In the genomic region with DNA sequence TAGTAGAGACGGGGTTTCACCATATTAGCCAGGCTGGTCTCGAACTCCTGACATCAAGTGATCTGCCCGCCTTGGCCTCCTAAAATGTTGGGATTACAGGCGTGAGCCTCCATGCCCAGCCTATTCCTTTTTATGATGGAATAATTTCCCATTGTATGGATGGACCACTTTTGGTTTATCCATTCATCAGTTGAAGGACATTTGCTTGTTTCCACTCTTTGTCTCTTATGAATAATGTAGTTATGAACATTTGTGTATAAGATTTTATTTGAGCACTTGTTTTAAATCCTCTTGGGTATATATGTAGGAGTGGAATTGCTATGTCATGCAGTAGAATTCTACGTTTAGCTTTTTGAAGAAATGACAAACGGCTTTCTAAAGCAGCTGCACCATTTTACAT, we compare ENCODE assay signal across 39 cellular contexts. TPM values are rescaled to one million over a fixed set of nuclear protein-coding genes. Genes with fewer than 3 reads are reported as not detected.
"Had no signal": no experiment of that assay in that cellular context is flagged by ENCODE, and none has a peak within 500 bp of the region (broad histone marks: within the 10 kb centered on the region; RNA-seq: fewer than 3 reads in every experiment).

No MANE protein-coding gene starts in this region.

- H3K4me1 ChIP-seq: adrenal gland, ascending aorta, body of pancreas had no signal

- ATAC-seq: activated naive CD4-positive, alpha-beta T cell treated with anti-CD3 and anti-CD28 coated beads, Interleukin-2, amount 50 U/mL, for 72 hours; activated naive CD8-positive, alpha-beta T cell treated with anti-CD3 and anti-CD28 coated beads, Interleukin-2, amount 50 U/mL, for 24 hours; activated T-cell treated with anti-CD3 and anti-CD28 coated beads, Interleukin-2, amount 50 U/mL, for 4 hours; activated T-cell treated with anti-CD3 and anti-CD28 coated beads, Interleukin-2, amount 50 U/mL, for 72 hours; activated T-helper 17 cell treated with anti-CD3 and anti-CD28 coated beads, Interleukin-2, amount 50 U/mL, for 72 hours; body of pancreas had no signal

- H3K36me3 Mint-ChIP-seq: activated naive CD4-positive, alpha-beta T cell treated with anti-CD3 and anti-CD28 coated beads, Interleukin-2, amount 10 ng/mL, durations not matched to agents 7 days and 5 days; activated naive CD4-positive, alpha-beta T cell treated with anti-CD3 and anti-CD28 coated beads, Interleukin-2, amount 50 U/mL, for 24 hours; activated naive CD4-positive, alpha-beta T cell treated with anti-CD3 and anti-CD28 coated beads, Interleukin-2, amount 50 U/mL, for 72 hours; activated naive CD8-positive, alpha-beta T cell; activated naive CD8-positive, alpha-beta T cell treated with anti-CD3 and anti-CD28 coated beads for 36 hours; activated naive CD8-positive, alpha-beta T cell treated with anti-CD3 and anti-CD28 coated beads, Interleukin-2, amount 10 ng/mL, durations not matched to agents 7 days and 5 days had no signal

- H3K27ac ChIP-seq: adrenal gland, ascending aorta, body of pancreas, brain microvascular endothelial cell, cardiac muscle cell had no signal

- H3K36me3 ChIP-seq: adrenal gland, ascending aorta, brain microvascular endothelial cell, cardiac muscle cell had no signal

- H3K27ac Mint-ChIP-seq: activated naive CD4-positive, alpha-beta T cell treated with anti-CD3 and anti-CD28 coated beads for 36 hours; activated naive CD4-positive, alpha-beta T cell treated with anti-CD3 and anti-CD28 coated beads, Interleukin-2, amount 10 ng/mL, durations not matched to agents 7 days and 5 days; activated naive CD4-positive, alpha-beta T cell treated with anti-CD3 and anti-CD28 coated beads, Interleukin-2, amount 50 U/mL, for 24 hours; activated naive CD4-positive, alpha-beta T cell treated with anti-CD3 and anti-CD28 coated beads, Interleukin-2, amount 50 U/mL, for 72 hours; activated naive CD8-positive, alpha-beta T cell; activated naive CD8-positive, alpha-beta T cell treated with anti-CD3 and anti-CD28 coated beads for 36 hours; activated naive CD8-positive, alpha-beta T cell treated with anti-CD3 and anti-CD28 coated beads, Interleukin-2, amount 10 ng/mL, durations not matched to agents 7 days and 5 days; activated naive CD8-positive, alpha-beta T cell treated with anti-CD3 and anti-CD28 coated beads, Interleukin-2, amount 50 U/mL, for 24 hours; activated T-cell treated with anti-CD3 and anti-CD28 coated beads, Interleukin-2, amount 50 U/mL, for 24 hours; activated T-cell treated with anti-CD3 and anti-CD28 coated beads, Interleukin-2, amount 50 U/mL, for 72 hours; activated T-helper 1 cell treated with anti-CD3 and anti-CD28 coated beads, Interleukin-12 subunit alpha, Interleukin-12 subunit beta, Interleukin-2, Interleukin-4 antibody, amounts not matched to agents 30 ng/mL and 10 ng/mL and 1 ng/mL, durations not matched to agents 14 hours and 24 hours and 36 hours; activated T-helper 17 cell treated with anti-CD3 and anti-CD28 coated beads, Interleukin-2, amount 50 U/mL, for 72 hours; activated T-helper 2 cell treated with anti-CD3 and anti-CD28 coated beads, Interferon-gamma antibody, Interleukin-2, Interleukin-4, amounts not matched to agents 10 μg/mL and 5 μg/mL and 100 μg/mL, durations not matched to agents 14 hours and 24 hours and 36 hours; brain had no signal

- H3K9me3 Mint-ChIP-seq: activated naive CD4-positive, alpha-beta T cell treated with anti-CD3 and anti-CD28 coated beads for 36 hours; activated naive CD4-positive, alpha-beta T cell treated with anti-CD3 and anti-CD28 coated beads, Interleukin-2, amount 10 ng/mL, durations not matched to agents 7 days and 5 days; activated naive CD4-positive, alpha-beta T cell treated with anti-CD3 and anti-CD28 coated beads, Interleukin-2, amount 50 U/mL, for 24 hours; activated naive CD4-positive, alpha-beta T cell treated with anti-CD3 and anti-CD28 coated beads, Interleukin-2, amount 50 U/mL, for 72 hours; activated naive CD8-positive, alpha-beta T cell treated with anti-CD3 and anti-CD28 coated beads for 36 hours; activated naive CD8-positive, alpha-beta T cell treated with anti-CD3 and anti-CD28 coated beads, Interleukin-2, amount 10 ng/mL, durations not matched to agents 7 days and 5 days; activated naive CD8-positive, alpha-beta T cell treated with anti-CD3 and anti-CD28 coated beads, Interleukin-2, amount 50 U/mL, for 24 hours; activated T-cell treated with anti-CD3 and anti-CD28 coated beads, Interleukin-2, amount 50 U/mL, for 24 hours; activated T-cell treated with anti-CD3 and anti-CD28 coated beads, Interleukin-2, amount 50 U/mL, for 4 hours; activated T-cell treated with anti-CD3 and anti-CD28 coated beads, Interleukin-2, amount 50 U/mL, for 72 hours; activated T-helper 1 cell treated with anti-CD3 and anti-CD28 coated beads, Interleukin-12 subunit alpha, Interleukin-12 subunit beta, Interleukin-2, Interleukin-4 antibody, amounts not matched to agents 30 ng/mL and 10 ng/mL and 1 ng/mL, durations not matched to agents 14 hours and 24 hours and 36 hours; activated T-helper 17 cell treated with anti-CD3 and anti-CD28 coated beads, Interleukin-2, amount 50 U/mL, for 72 hours; activated T-helper 2 cell treated with anti-CD3 and anti-CD28 coated beads, Interferon-gamma antibody, Interleukin-2, Interleukin-4, amounts not matched to agents 10 μg/mL and 5 μg/mL and 100 μg/mL, durations not matched to agents 14 hours and 24 hours and 36 hours; central memory CD8-positive, alpha-beta T cell had no signal

- H3K9me3 ChIP-seq: adrenal gland, ascending aorta, body of pancreas had no signal

- H3K4me1 Mint-ChIP-seq: activated naive CD4-positive, alpha-beta T cell treated with anti-CD3 and anti-CD28 coated beads, Interleukin-2, amount 50 U/mL, for 24 hours; activated naive CD8-positive, alpha-beta T cell treated with anti-CD3 and anti-CD28 coated beads for 36 hours; brain had no signal

- H3K4me3 ChIP-seq: adrenal gland, ascending aorta, body of pancreas, cardiac muscle cell had no signal

- FAIRE-seq: astrocyte, bronchial epithelial cell, colon had no signal

- DNase-seq: activated effector memory CD4-positive, alpha-beta T cell treated with anti-CD3 and anti-CD28 coated beads, Interleukin-2, amount 50 U/mL, for 16 hours; activated effector memory CD4-positive, alpha-beta T cell treated with Interleukin-2 at 50 U/mL for 16 hours; activated gamma-delta T cell; activated gamma-delta T cell treated with Interleukin-2 at 50 U/mL for 16 hours; activated naive CD4-positive, alpha-beta T cell; activated naive CD4-positive, alpha-beta T cell treated with anti-CD3 and anti-CD28 coated beads for 36 hours; activated naive CD4-positive, alpha-beta T cell treated with anti-CD3 and anti-CD28 coated beads, Interleukin-2, amount 10 ng/mL, durations not matched to agents 7 days and 5 days; activated naive CD4-positive, alpha-beta T cell treated with anti-CD3 and anti-CD28 coated beads, Interleukin-2, amount 50 U/mL, for 16 hours; activated naive CD4-positive, alpha-beta T cell treated with Interleukin-2 at 50 U/mL for 16 hours; activated naive CD8-positive, alpha-beta T cell treated with anti-CD3 and anti-CD28 coated beads for 36 hours; activated naive CD8-positive, alpha-beta T cell treated with anti-CD3 and anti-CD28 coated beads, Interleukin-2, amount 10 ng/mL, durations not matched to agents 7 days and 5 days; activated naive CD8-positive, alpha-beta T cell treated with anti-CD3 and anti-CD28 coated beads, Interleukin-2, amount 50 U/mL, for 24 hours; activated T-cell treated with anti-CD3 and anti-CD28 coated beads, Interleukin-2, amount 50 U/mL, for 24 hours; activated T-cell treated with anti-CD3 and anti-CD28 coated beads, Interleukin-2, amount 50 U/mL, for 4 hours; activated T-cell treated with anti-CD3 and anti-CD28 coated beads, Interleukin-2, amount 50 U/mL, for 48 hours; activated T-cell treated with anti-CD3 and anti-CD28 coated beads, Interleukin-2, amount 50 U/mL, for 72 hours; adrenal gland; amniotic stem cell; amygdala; anterior cingulate cortex; aorta; body of pancreas; brain microvascular endothelial cell; caudate nucleus; central memory CD4-positive, alpha-beta T cell; cerebellar nuclear complex had no signal

- H3K4me3 Mint-ChIP-seq: activated naive CD4-positive, alpha-beta T cell treated with anti-CD3 and anti-CD28 coated beads for 36 hours; activated naive CD4-positive, alpha-beta T cell treated with anti-CD3 and anti-CD28 coated beads, Interleukin-2, amount 10 ng/mL, durations not matched to agents 7 days and 5 days; activated naive CD4-positive, alpha-beta T cell treated with anti-CD3 and anti-CD28 coated beads, Interleukin-2, amount 50 U/mL, for 24 hours; activated naive CD8-positive, alpha-beta T cell; activated naive CD8-positive, alpha-beta T cell treated with anti-CD3 and anti-CD28 coated beads for 36 hours; activated naive CD8-positive, alpha-beta T cell treated with anti-CD3 and anti-CD28 coated beads, Interleukin-2, amount 10 ng/mL, durations not matched to agents 7 days and 5 days; activated naive CD8-positive, alpha-beta T cell treated with anti-CD3 and anti-CD28 coated beads, Interleukin-2, amount 50 U/mL, for 24 hours; activated T-cell treated with anti-CD3 and anti-CD28 coated beads, Interleukin-2, amount 50 U/mL, for 24 hours; activated T-cell treated with anti-CD3 and anti-CD28 coated beads, Interleukin-2, amount 50 U/mL, for 4 hours; activated T-cell treated with anti-CD3 and anti-CD28 coated beads, Interleukin-2, amount 50 U/mL, for 72 hours; activated T-helper 1 cell treated with anti-CD3 and anti-CD28 coated beads, Interleukin-12 subunit alpha, Interleukin-12 subunit beta, Interleukin-2, Interleukin-4 antibody, amounts not matched to agents 30 ng/mL and 10 ng/mL and 1 ng/mL, durations not matched to agents 14 hours and 24 hours and 36 hours; activated T-helper 17 cell treated with anti-CD3 and anti-CD28 coated beads, Interleukin-2, amount 50 U/mL, for 72 hours; brain; central memory CD8-positive, alpha-beta T cell had no signal

- H3K27me3 ChIP-seq: adrenal gland, ascending aorta, body of pancreas, brain microvascular endothelial cell, cardiac muscle cell had no signal

RNA-seq across cellular contexts. Expression of gene FBXO27, which starts 23.3 kb away (rescaled TPM):
- total RNA-seq: activated naive CD8-positive, alpha-beta T cell treated with anti-CD3 and anti-CD28 coated beads, Interleukin-2, amount 10 ng/mL, durations not matched to agents 7 days and 5 days had no signal

RNA-seq across cellular contexts. Expression of gene FBXO17, which starts 33.5 kb away (rescaled TPM):
- total RNA-seq: activated naive CD8-positive, alpha-beta T cell treated with anti-CD3 and anti-CD28 coated beads for 36 hours; activated naive CD8-positive, alpha-beta T cell treated with anti-CD3 and anti-CD28 coated beads, Interleukin-2, amount 10 ng/mL, durations not matched to agents 7 days and 5 days; activated T-cell treated with anti-CD3 and anti-CD28 coated beads, Interleukin-2, amount 50 U/mL, for 72 hours; activated T-helper 2 cell treated with anti-CD3 and anti-CD28 coated beads, Interferon-gamma antibody, Interleukin-2, Interleukin-4, amounts not matched to agents 10 μg/mL and 5 μg/mL and 100 μg/mL, durations not matched to agents 14 hours and 24 hours and 36 hours had no signal
